In genomic region chr7:82729172-82730030, GRCh38 we compare ENCODE assay signal across 8 cellular contexts.
DNase-seq lines count a peak whose midpoint lies in the region; ATAC-seq and TF ChIP-seq lines count a peak whose summit lies in the region.

No MANE protein-coding gene starts in this region.

- TF ChIP-seq POLR2A in transverse colon (IDR thresholded peaks at IDR 0.05) (no peak), vagina (IDR thresholded peaks at IDR 0.05) (no peak)

- H3K27me3 ChIP-seq in KMS-11 (ENCODE audit: insufficient read depth, low read depth) (no peaks in the 10 kb centered on the region), SJCRH30 (no peaks in the 10 kb centered on the region), transverse colon (no peaks in the 10 kb centered on the region), vagina (no peaks in the 10 kb centered on the region)

- 29 to 33% methylated on average over 8 of the region's 8 CpGs for WGBS in transverse colon (ENCODE audit: low coverage in 1 of 2), 2 donors

- in situ Hi-C loops in transverse colon (cut with MboI; ENCODE audit: low pct_ligation_motif_present in 1 of 4, low pct_unique_long_range_greater_than_20kb in 1 of 4, low sequenced_read_pairs in 3 of 4): loop anchor here in 3 of 4 donors (10.0 to 25.0 kb wide), 3 partner anchors 492 to 692 kb away; no protein-coding TSS in a partner anchor

- no peaks in the 10 kb centered on the region for H3K79me2 ChIP-seq in KMS-11 (ENCODE audit: insufficient read depth, low read depth)

- H3K9ac ChIP-seq in KMS-11: no peak overlapping the region

- H3K4me2 ChIP-seq in KMS-11: no peak overlapping the region

- no peaks in the 10 kb centered on the region for H3K9me3 ChIP-seq in SJCRH30 (replicated peaks)
- no peaks in the 10 kb centered on the region for H3K9me3 ChIP-seq in transverse colon
- H3K9me3 ChIP-seq in vagina: no peaks in the 10 kb centered on the region

- no peak for ATAC-seq in GM19463 (IDR thresholded peaks at IDR 0.05; ENCODE audit: unreplicated experiment)

- TF ChIP-seq CTCF in KMS-11 (conservative IDR thresholded peaks at IDR 0.05; ENCODE audit: low read depth, low read length): peak; percentile 92
- TF ChIP-seq CTCF in fibroblast of the aortic adventitia (IDR thresholded peaks at IDR 0.05; ENCODE audit: insufficient read depth, low read length): peak; percentile 71
- TF ChIP-seq CTCF in transverse colon (IDR thresholded peaks at IDR 0.05): peak; percentile 46 to 60 (median 55)
- no peak for TF ChIP-seq CTCF in vagina (IDR thresholded peaks at IDR 0.05)

- no peak for TF ChIP-seq EP300 in transverse colon (IDR thresholded peaks at IDR 0.05; ENCODE audit: low read depth)

- no peak overlapping the region for H2AFZ ChIP-seq in KMS-11 (ENCODE audit: low read depth)

- intact Hi-C loops in transverse colon (cut with DNase I; ENCODE audit: low total_unique reads) (no loop called here), vagina (cut with DNase I) (no loop called here)

- H3K27ac ChIP-seq in KMS-11 (no peak overlapping the region), SJCRH30 (no peak overlapping the region), transverse colon (no peak overlapping the region), vagina (no peak overlapping the region)

- H3K36me3 ChIP-seq in KMS-11 (ENCODE audit: insufficient read depth): no peaks in the 10 kb centered on the region
- H3K36me3 ChIP-seq in SJCRH30: no peaks in the 10 kb centered on the region
- no peaks in the 10 kb centered on the region for H3K36me3 ChIP-seq in transverse colon
- H3K36me3 ChIP-seq in vagina: no peaks in the 10 kb centered on the region

- H4K20me1 ChIP-seq in KMS-11 (ENCODE audit: insufficient read depth): no peaks in the 10 kb centered on the region

- DNase-seq in DMS153 treated with DMSO at 0.1 percent for 48 hours (lab: John Stamatoyannopoulos, UW; ENCODE audit: unreplicated experiment) (peak; percentile 39), SJCRH30 (peak; percentile 21 to 63), fibroblast of the aortic adventitia (ENCODE audit: low read depth) (peak; percentile 63), transverse colon (no peak), vagina (ENCODE audit: extremely low spot score in 2 of 2) (no peak), SIG-M5 (lab: John Stamatoyannopoulos, UW) (no peak)

- no peak overlapping the region for H3K4me3 ChIP-seq in KMS-11 (IDR thresholded peaks at IDR 0.05; ENCODE audit: insufficient read depth, low read depth, low read length)
- H3K4me3 ChIP-seq in SJCRH30: no peak overlapping the region
- H3K4me3 ChIP-seq in fibroblast of the aortic adventitia (ENCODE audit: low read depth, low read length): no peak overlapping the region
- H3K4me3 ChIP-seq in transverse colon: no peak overlapping the region
- no peak overlapping the region for H3K4me3 ChIP-seq in vagina

- H3K4me1 ChIP-seq in KMS-11 (ENCODE audit: low read depth, poor library complexity, severe bottlenecking): peaks cover 5% of the 10 kb centered on the region
- H3K4me1 ChIP-seq in SJCRH30: peaks cover 5% of the 10 kb centered on the region; the same call in 1 of the 2 replicates
- peaks cover 0 to 17% (median 2%) of the 10 kb centered on the region in 4 donors for H3K4me1 ChIP-seq in transverse colon
- H3K4me1 ChIP-seq in vagina: no peaks in the 10 kb centered on the region

Comparison
In these comparisons a context has a peak if more than half of its experiments do, and no peak if none do; other contexts are left out.
1. DNase-seq: peak in DMS153 treated with DMSO at 0.1 percent for 48 hours (single experiment), SJCRH30 (2 of 2) and fibroblast of the aortic adventitia (single experiment); none in transverse colon (single experiment), vagina (0 of 2) and SIG-M5 (single experiment).
2. CTCF ChIP-seq: peak in KMS-11 (single experiment), fibroblast of the aortic adventitia (single experiment) and transverse colon (5 of 5); none in vagina (0 of 3).